1 cellular context compared by ENCODE assay signal in the genomic region with DNA sequence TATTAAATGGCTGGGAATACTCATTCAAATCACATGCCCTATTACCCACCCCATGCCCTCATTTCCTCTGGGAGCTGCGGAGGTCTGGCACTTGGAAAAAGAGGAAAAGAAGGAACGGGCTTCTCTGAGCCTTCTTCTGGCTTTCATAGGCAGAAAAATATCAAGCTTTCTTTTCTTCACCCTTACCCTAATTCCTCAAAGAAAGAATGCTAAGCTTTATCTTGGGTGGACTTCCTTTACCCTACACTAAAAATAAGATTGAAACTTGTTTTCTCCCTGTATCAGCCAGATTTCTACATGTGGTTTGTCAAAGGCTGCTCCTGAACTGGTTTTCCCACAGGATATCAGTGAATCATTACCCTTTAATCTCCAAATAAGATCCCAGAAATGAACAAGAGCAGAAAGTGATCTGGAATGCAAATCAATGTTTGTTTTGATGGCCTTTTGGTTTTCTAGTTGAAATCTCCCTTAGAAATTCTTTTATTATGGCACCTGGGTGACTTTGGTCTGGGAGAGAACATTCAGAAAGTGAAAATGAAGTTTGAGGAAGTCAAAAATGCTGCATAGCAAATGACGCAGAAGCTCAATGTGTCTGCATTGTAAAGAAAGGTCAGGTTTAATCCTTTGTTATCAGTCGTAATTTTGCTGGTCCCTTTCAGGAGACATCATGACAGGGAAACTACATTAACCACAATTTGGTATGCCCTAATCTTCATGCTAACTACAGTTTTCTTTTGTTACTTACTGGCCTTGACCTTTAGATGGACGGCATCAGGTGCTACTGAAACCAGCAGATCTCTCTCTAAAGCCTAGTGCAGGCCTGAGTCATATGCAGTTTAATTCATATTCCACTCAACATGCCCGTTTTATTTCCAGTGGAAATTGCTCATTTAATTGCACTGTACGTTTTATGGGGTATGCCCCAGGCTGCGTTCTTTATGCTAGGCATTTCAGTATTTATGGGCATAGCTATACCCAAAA.
TF ChIP-seq lines count a peak whose summit lies in the region.

No MANE protein-coding gene starts in this region.

TF ChIP-seq in HepG2, 621 proteins besides CTCF, POLR2A, EP300 and RAD21 (continues in another document):
- TF ChIP-seq, protein P1, sequence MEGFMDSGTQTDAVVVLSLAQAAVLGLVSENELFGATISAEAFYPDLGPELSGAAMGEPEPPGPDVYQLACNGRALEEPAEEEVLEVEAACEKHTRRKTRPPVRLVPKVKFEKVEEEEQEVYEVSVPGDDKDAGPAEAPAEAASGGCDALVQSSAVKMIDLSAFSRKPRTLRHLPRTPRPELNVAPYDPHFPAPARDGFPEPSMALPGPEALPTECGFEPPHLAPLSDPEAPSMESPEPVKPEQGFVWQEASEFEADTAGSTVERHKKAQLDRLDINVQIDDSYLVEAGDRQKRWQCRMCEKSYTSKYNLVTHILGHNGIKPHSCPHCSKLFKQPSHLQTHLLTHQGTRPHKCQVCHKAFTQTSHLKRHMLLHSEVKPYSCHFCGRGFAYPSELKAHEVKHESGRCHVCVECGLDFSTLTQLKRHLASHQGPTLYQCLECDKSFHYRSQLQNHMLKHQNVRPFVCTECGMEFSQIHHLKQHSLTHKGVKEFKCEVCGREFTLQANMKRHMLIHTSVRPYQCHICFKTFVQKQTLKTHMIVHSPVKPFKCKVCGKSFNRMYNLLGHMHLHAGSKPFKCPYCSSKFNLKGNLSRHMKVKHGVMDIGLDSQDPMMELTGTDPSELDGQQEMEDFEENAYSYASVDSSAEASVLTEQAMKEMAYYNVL (CRISPR knock-in tag; IDR thresholded peaks at IDR 0.05; ENCODE audit: borderline replicate concordance) = 0 out of 2 replicates have a peak, but pooled peaks have one; percentile 48
- no peak for TF ChIP-seq ZNF839 (CRISPR knock-in tag; IDR thresholded peaks at IDR 0.05; ENCODE audit: borderline replicate concordance)
- TF ChIP-seq, protein P2, sequence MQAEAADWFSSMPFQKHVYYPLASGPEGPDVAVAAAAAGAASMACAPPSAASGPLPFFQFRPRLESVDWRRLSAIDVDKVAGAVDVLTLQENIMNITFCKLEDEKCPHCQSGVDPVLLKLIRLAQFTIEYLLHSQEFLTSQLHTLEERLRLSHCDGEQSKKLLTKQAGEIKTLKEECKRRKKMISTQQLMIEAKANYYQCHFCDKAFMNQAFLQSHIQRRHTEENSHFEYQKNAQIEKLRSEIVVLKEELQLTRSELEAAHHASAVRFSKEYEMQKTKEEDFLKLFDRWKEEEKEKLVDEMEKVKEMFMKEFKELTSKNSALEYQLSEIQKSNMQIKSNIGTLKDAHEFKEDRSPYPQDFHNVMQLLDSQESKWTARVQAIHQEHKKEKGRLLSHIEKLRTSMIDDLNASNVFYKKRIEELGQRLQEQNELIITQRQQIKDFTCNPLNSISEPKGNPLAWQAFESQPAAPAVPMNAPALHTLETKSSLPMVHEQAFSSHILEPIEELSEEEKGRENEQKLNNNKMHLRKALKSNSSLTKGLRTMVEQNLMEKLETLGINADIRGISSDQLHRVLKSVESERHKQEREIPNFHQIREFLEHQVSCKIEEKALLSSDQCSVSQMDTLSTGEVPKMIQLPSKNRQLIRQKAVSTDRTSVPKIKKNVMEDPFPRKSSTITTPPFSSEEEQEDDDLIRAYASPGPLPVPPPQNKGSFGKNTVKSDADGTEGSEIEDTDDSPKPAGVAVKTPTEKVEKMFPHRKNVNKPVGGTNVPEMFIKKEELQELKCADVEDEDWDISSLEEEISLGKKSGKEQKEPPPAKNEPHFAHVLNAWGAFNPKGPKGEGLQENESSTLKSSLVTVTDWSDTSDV (CRISPR knock-in tag; IDR thresholded peaks at IDR 0.05) = no peak
- 0 out of 2 replicates have a peak, but pooled peaks have one; percentile 80 for TF ChIP-seq ZSCAN29 (CRISPR knock-in tag; conservative IDR thresholded peaks at IDR 0.05)
- TF ChIP-seq PLRG1 (conservative IDR thresholded peaks at IDR 0.05) = no peak
- no peak for TF ChIP-seq ZNF121 (CRISPR knock-in tag; IDR thresholded peaks at IDR 0.05)
- TF ChIP-seq, protein P3, sequence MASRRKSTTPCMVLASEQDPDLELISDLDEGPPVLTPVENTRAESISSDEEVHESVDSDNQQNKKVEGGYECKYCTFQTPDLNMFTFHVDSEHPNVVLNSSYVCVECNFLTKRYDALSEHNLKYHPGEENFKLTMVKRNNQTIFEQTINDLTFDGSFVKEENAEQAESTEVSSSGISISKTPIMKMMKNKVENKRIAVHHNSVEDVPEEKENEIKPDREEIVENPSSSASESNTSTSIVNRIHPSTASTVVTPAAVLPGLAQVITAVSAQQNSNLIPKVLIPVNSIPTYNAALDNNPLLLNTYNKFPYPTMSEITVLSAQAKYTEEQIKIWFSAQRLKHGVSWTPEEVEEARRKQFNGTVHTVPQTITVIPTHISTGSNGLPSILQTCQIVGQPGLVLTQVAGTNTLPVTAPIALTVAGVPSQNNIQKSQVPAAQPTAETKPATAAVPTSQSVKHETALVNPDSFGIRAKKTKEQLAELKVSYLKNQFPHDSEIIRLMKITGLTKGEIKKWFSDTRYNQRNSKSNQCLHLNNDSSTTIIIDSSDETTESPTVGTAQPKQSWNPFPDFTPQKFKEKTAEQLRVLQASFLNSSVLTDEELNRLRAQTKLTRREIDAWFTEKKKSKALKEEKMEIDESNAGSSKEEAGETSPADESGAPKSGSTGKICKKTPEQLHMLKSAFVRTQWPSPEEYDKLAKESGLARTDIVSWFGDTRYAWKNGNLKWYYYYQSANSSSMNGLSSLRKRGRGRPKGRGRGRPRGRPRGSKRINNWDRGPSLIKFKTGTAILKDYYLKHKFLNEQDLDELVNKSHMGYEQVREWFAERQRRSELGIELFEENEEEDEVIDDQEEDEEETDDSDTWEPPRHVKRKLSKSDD (CRISPR knock-in tag; IDR thresholded peaks at IDR 0.05; ENCODE audit: low read depth) = no peak
- TF ChIP-seq NR2F2 (IDR thresholded peaks at IDR 0.05; ENCODE audit: borderline replicate concordance, low read depth) = no peak; the same call in 1 of the 2 replicates
- 0 out of 2 replicates have a peak, but pooled peaks have one; percentile 59 for TF ChIP-seq BRCA1 (CRISPR knock-in tag; IDR thresholded peaks at IDR 0.05)
- TF ChIP-seq SMARCE1 (IDR thresholded peaks at IDR 0.05; ENCODE audit: borderline replicate concordance) = no peak
- TF ChIP-seq, protein P4, sequence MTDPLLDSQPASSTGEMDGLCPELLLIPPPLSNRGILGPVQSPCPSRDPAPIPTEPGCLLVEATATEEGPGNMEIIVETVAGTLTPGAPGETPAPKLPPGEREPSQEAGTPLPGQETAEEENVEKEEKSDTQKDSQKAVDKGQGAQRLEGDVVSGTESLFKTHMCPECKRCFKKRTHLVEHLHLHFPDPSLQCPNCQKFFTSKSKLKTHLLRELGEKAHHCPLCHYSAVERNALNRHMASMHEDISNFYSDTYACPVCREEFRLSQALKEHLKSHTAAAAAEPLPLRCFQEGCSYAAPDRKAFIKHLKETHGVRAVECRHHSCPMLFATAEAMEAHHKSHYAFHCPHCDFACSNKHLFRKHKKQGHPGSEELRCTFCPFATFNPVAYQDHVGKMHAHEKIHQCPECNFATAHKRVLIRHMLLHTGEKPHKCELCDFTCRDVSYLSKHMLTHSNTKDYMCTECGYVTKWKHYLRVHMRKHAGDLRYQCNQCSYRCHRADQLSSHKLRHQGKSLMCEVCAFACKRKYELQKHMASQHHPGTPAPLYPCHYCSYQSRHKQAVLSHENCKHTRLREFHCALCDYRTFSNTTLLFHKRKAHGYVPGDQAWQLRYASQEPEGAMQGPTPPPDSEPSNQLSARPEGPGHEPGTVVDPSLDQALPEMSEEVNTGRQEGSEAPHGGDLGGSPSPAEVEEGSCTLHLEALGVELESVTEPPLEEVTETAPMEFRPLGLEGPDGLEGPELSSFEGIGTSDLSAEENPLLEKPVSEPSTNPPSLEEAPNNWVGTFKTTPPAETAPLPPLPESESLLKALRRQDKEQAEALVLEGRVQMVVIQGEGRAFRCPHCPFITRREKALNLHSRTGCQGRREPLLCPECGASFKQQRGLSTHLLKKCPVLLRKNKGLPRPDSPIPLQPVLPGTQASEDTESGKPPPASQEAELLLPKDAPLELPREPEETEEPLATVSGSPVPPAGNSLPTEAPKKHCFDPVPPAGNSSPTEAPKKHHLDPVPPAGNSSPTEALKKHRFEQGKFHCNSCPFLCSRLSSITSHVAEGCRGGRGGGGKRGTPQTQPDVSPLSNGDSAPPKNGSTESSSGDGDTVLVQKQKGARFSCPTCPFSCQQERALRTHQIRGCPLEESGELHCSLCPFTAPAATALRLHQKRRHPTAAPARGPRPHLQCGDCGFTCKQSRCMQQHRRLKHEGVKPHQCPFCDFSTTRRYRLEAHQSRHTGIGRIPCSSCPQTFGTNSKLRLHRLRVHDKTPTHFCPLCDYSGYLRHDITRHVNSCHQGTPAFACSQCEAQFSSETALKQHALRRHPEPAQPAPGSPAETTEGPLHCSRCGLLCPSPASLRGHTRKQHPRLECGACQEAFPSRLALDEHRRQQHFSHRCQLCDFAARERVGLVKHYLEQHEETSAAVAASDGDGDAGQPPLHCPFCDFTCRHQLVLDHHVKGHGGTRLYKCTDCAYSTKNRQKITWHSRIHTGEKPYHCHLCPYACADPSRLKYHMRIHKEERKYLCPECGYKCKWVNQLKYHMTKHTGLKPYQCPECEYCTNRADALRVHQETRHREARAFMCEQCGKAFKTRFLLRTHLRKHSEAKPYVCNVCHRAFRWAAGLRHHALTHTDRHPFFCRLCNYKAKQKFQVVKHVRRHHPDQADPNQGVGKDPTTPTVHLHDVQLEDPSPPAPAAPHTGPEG (CRISPR knock-in tag; IDR thresholded peaks at IDR 0.05) = no peak
- TF ChIP-seq SRF (IDR thresholded peaks at IDR 0.05; ENCODE audit: low read depth, low read length) = no peak
- TF ChIP-seq, protein P5, sequence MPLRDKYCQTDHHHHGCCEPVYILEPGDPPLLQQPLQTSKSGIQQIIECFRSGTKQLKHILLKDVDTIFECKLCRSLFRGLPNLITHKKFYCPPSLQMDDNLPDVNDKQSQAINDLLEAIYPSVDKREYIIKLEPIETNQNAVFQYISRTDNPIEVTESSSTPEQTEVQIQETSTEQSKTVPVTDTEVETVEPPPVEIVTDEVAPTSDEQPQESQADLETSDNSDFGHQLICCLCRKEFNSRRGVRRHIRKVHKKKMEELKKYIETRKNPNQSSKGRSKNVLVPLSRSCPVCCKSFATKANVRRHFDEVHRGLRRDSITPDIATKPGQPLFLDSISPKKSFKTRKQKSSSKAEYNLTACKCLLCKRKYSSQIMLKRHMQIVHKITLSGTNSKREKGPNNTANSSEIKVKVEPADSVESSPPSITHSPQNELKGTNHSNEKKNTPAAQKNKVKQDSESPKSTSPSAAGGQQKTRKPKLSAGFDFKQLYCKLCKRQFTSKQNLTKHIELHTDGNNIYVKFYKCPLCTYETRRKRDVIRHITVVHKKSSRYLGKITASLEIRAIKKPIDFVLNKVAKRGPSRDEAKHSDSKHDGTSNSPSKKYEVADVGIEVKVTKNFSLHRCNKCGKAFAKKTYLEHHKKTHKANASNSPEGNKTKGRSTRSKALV (CRISPR knock-in tag; IDR thresholded peaks at IDR 0.05) = peak; percentile 26; the same call in 1 of the 2 replicates
- no peak for TF ChIP-seq ZNF256 (CRISPR knock-in tag; conservative IDR thresholded peaks at IDR 0.05)
- no peak for TF ChIP-seq EEA1 (CRISPR knock-in tag; IDR thresholded peaks at IDR 0.05; ENCODE audit: borderline replicate concordance)
- TF ChIP-seq KLF13 (CRISPR knock-in tag; IDR thresholded peaks at IDR 0.05) = no peak
- TF ChIP-seq KMT2B (CRISPR knock-in tag; IDR thresholded peaks at IDR 0.05) = no peak
- TF ChIP-seq ZNF12 (CRISPR knock-in tag; IDR thresholded peaks at IDR 0.05) = peak; percentile 55; the same call in 1 of the 2 replicates
- peak; percentile 30; the same call in 1 of the 2 replicates for TF ChIP-seq CEBPG (CRISPR knock-in tag; IDR thresholded peaks at IDR 0.05)
- TF ChIP-seq FOXK2 (IDR thresholded peaks at IDR 0.05) = no peak
- TF ChIP-seq TP53 (CRISPR knock-in tag; conservative IDR thresholded peaks at IDR 0.05) = no peak
- TF ChIP-seq KAT8 (CRISPR knock-in tag; IDR thresholded peaks at IDR 0.05) = peak; percentile 43; the same call in 1 of the 2 replicates
- TF ChIP-seq, protein P6, sequence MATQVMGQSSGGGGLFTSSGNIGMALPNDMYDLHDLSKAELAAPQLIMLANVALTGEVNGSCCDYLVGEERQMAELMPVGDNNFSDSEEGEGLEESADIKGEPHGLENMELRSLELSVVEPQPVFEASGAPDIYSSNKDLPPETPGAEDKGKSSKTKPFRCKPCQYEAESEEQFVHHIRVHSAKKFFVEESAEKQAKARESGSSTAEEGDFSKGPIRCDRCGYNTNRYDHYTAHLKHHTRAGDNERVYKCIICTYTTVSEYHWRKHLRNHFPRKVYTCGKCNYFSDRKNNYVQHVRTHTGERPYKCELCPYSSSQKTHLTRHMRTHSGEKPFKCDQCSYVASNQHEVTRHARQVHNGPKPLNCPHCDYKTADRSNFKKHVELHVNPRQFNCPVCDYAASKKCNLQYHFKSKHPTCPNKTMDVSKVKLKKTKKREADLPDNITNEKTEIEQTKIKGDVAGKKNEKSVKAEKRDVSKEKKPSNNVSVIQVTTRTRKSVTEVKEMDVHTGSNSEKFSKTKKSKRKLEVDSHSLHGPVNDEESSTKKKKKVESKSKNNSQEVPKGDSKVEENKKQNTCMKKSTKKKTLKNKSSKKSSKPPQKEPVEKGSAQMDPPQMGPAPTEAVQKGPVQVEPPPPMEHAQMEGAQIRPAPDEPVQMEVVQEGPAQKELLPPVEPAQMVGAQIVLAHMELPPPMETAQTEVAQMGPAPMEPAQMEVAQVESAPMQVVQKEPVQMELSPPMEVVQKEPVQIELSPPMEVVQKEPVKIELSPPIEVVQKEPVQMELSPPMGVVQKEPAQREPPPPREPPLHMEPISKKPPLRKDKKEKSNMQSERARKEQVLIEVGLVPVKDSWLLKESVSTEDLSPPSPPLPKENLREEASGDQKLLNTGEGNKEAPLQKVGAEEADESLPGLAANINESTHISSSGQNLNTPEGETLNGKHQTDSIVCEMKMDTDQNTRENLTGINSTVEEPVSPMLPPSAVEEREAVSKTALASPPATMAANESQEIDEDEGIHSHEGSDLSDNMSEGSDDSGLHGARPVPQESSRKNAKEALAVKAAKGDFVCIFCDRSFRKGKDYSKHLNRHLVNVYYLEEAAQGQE (IDR thresholded peaks at IDR 0.05; ENCODE audit: borderline replicate concordance in 1 of 2, low read depth in 1 of 2, low read length in 2 of 2) = no peak
- TF ChIP-seq, protein P7, sequence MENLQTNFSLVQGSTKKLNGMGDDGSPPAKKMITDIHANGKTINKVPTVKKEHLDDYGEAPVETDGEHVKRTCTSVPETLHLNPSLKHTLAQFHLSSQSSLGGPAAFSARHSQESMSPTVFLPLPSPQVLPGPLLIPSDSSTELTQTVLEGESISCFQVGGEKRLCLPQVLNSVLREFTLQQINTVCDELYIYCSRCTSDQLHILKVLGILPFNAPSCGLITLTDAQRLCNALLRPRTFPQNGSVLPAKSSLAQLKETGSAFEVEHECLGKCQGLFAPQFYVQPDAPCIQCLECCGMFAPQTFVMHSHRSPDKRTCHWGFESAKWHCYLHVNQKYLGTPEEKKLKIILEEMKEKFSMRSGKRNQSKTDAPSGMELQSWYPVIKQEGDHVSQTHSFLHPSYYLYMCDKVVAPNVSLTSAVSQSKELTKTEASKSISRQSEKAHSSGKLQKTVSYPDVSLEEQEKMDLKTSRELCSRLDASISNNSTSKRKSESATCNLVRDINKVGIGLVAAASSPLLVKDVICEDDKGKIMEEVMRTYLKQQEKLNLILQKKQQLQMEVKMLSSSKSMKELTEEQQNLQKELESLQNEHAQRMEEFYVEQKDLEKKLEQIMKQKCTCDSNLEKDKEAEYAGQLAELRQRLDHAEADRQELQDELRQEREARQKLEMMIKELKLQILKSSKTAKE (CRISPR knock-in tag; IDR thresholded peaks at IDR 0.05; ENCODE audit: borderline replicate concordance) = no peak
- TF ChIP-seq, protein P8, sequence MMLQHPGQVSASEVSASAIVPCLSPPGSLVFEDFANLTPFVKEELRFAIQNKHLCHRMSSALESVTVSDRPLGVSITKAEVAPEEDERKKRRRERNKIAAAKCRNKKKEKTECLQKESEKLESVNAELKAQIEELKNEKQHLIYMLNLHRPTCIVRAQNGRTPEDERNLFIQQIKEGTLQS (CRISPR knock-in tag; IDR thresholded peaks at IDR 0.05) = no peak
- TF ChIP-seq TBX2 (CRISPR knock-in tag; IDR thresholded peaks at IDR 0.05; ENCODE audit: borderline replicate concordance) = peak; percentile 44; the same call in 1 of the 2 replicates
- TF ChIP-seq KLF12 (CRISPR knock-in tag; IDR thresholded peaks at IDR 0.05; ENCODE audit: borderline replicate concordance) = no peak
- no peak for TF ChIP-seq SIN3B (IDR thresholded peaks at IDR 0.05; ENCODE audit: low read length)
